Comparison of ENCODE assay signal across 12 cellular contexts in the genomic region with DNA sequence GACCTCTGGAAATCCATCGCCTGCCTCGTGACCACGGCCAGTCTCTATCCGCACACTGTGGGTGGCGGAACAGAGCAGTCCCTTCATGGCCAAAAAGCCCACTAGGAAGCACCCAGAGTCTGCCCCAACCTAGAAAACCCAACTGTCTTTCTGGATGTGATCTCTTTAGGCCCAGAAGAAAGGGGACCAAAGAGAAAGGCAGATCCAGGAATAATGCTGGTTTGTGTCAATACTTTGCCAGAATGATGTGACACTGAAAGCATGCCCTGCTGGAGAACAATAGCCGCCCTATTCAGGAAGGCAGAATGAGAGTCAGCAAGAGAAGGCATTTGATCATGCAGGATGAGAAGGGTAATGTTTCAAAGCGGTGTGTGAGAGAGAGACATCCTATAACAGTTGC.
DNase-seq lines count a peak whose midpoint lies in the region; ATAC-seq and TF ChIP-seq lines count a peak whose summit lies in the region.
"Had no signal": no experiment of that assay in that cellular context is flagged by ENCODE, and none has a peak within 500 bp of the region (broad histone marks: within the 10 kb centered on the region; RNA-seq: fewer than 3 reads in every experiment).

No MANE protein-coding gene starts in this region.

- ATAC-seq in WTC11 (peak; percentile 73), HG03175 (IDR thresholded peaks at IDR 0.05; ENCODE audit: unreplicated experiment) (no peak)

- DNase-seq in activated CD4-positive, alpha-beta T cell treated with anti-CD3 and anti-CD28 coated beads, Interleukin-2, amount 10 ng/mL, durations not matched to agents 24 days and 14 days: no peak
- no peak for DNase-seq in activated CD4-positive, alpha-beta T cell treated with anti-CD3 and anti-CD28 coated beads, Interleukin-2, amount 50 U/mL, for 1 hour
- DNase-seq in WTC11 (ENCODE audit: low spot score): no peak
- DNase-seq in globus pallidus (ENCODE audit: low spot score): peak; percentile 89
- DNase-seq in retina: peak; percentile 50
- DNase-seq in NCI-H1092 treated with DMSO at 0.1 percent for 48 hours (lab: John Stamatoyannopoulos, UW): no peak
- no peak for DNase-seq in NCI-H2196 (lab: John Stamatoyannopoulos, UW; ENCODE audit: unreplicated experiment)
- DNase-seq: brain microvascular endothelial cell, kidney glomerular epithelial cell, NCI-H446 treated with DMSO at 0.1 percent for 48 hours, psoas muscle had no signal

- H3K4me1 Mint-ChIP-seq in activated CD4-positive, alpha-beta T cell treated with anti-CD3 and anti-CD28 coated beads, Interleukin-2, amount 10 ng/mL, durations not matched to agents 24 days and 14 days: peaks cover 23% of the 10 kb centered on the region
- H3K4me1 Mint-ChIP-seq in WTC11: peaks cover 40% of the 10 kb centered on the region

- H3K36me3 Mint-ChIP-seq in activated CD4-positive, alpha-beta T cell treated with anti-CD3 and anti-CD28 coated beads, Interleukin-2, amount 10 ng/mL, durations not matched to agents 24 days and 14 days (ENCODE audit: low read depth): peaks cover 39% of the 10 kb centered on the region
- H3K36me3 Mint-ChIP-seq in WTC11: no peaks in the 10 kb centered on the region

- no peak for TF ChIP-seq CTCF in WTC11 (IDR thresholded peaks at IDR 0.05)

- POLR2A ChIA-PET in WTC11 (lab: Charles Lee): no interaction called here

- no peak overlapping the region for H3K4me3 Mint-ChIP-seq in activated CD4-positive, alpha-beta T cell treated with anti-CD3 and anti-CD28 coated beads, Interleukin-2, amount 10 ng/mL, durations not matched to agents 24 days and 14 days
- no peak overlapping the region for H3K4me3 Mint-ChIP-seq in WTC11

- H3K27me3 Mint-ChIP-seq in activated CD4-positive, alpha-beta T cell treated with anti-CD3 and anti-CD28 coated beads, Interleukin-2, amount 10 ng/mL, durations not matched to agents 24 days and 14 days: no peaks in the 10 kb centered on the region
- no peaks in the 10 kb centered on the region for H3K27me3 Mint-ChIP-seq in WTC11 (ENCODE audit: low read depth)

- H3K27ac Mint-ChIP-seq in activated CD4-positive, alpha-beta T cell treated with anti-CD3 and anti-CD28 coated beads, Interleukin-2, amount 10 ng/mL, durations not matched to agents 24 days and 14 days: peak overlapping the region; percentile 29
- no peak overlapping the region; the same call in 1 of the 2 replicates for H3K27ac Mint-ChIP-seq in WTC11

- intact Hi-C loops in activated CD4-positive, alpha-beta T cell treated with anti-CD3 and anti-CD28 coated beads, Interleukin-2, amount 10 ng/mL, durations not matched to agents 24 days and 14 days (cut with micrococcal nuclease): no loop called here

- CTCF ChIA-PET in WTC11 (lab: Charles Lee): no interaction called here

- no peaks in the 10 kb centered on the region for H3K9me3 Mint-ChIP-seq in activated CD4-positive, alpha-beta T cell treated with anti-CD3 and anti-CD28 coated beads, Interleukin-2, amount 10 ng/mL, durations not matched to agents 24 days and 14 days
- no peaks in the 10 kb centered on the region for H3K9me3 Mint-ChIP-seq in WTC11

TF ChIP-seq in WTC11, 78 proteins besides CTCF, POLR2A, EP300 and RAD21:
- TF ChIP-seq, protein P1, sequence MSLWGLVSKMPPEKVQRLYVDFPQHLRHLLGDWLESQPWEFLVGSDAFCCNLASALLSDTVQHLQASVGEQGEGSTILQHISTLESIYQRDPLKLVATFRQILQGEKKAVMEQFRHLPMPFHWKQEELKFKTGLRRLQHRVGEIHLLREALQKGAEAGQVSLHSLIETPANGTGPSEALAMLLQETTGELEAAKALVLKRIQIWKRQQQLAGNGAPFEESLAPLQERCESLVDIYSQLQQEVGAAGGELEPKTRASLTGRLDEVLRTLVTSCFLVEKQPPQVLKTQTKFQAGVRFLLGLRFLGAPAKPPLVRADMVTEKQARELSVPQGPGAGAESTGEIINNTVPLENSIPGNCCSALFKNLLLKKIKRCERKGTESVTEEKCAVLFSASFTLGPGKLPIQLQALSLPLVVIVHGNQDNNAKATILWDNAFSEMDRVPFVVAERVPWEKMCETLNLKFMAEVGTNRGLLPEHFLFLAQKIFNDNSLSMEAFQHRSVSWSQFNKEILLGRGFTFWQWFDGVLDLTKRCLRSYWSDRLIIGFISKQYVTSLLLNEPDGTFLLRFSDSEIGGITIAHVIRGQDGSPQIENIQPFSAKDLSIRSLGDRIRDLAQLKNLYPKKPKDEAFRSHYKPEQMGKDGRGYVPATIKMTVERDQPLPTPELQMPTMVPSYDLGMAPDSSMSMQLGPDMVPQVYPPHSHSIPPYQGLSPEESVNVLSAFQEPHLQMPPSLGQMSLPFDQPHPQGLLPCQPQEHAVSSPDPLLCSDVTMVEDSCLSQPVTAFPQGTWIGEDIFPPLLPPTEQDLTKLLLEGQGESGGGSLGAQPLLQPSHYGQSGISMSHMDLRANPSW (CRISPR knock-in tag; conservative IDR thresholded peaks at IDR 0.05; ENCODE audit: low read depth): no peak
- TF ChIP-seq HMGA2 (CRISPR knock-in tag; IDR thresholded peaks at IDR 0.05): peak; percentile 19; the same call in 1 of the 2 replicates

Comparison
In these comparisons a context has a peak if more than half of its experiments do, and no peak if none do; other contexts are left out.
1. DNase-seq: peak in globus pallidus (single experiment) and retina (single experiment); none in activated CD4-positive, alpha-beta T cell treated with anti-CD3 and anti-CD28 coated beads, Interleukin-2, amount 10 ng/mL, durations not matched to agents 24 days and 14 days (single experiment), activated CD4-positive, alpha-beta T cell treated with anti-CD3 and anti-CD28 coated beads, Interleukin-2, amount 50 U/mL, for 1 hour (single experiment), WTC11 (single experiment), NCI-H1092 treated with DMSO at 0.1 percent for 48 hours (single experiment) and NCI-H2196 (single experiment).